In the genomic region with DNA sequence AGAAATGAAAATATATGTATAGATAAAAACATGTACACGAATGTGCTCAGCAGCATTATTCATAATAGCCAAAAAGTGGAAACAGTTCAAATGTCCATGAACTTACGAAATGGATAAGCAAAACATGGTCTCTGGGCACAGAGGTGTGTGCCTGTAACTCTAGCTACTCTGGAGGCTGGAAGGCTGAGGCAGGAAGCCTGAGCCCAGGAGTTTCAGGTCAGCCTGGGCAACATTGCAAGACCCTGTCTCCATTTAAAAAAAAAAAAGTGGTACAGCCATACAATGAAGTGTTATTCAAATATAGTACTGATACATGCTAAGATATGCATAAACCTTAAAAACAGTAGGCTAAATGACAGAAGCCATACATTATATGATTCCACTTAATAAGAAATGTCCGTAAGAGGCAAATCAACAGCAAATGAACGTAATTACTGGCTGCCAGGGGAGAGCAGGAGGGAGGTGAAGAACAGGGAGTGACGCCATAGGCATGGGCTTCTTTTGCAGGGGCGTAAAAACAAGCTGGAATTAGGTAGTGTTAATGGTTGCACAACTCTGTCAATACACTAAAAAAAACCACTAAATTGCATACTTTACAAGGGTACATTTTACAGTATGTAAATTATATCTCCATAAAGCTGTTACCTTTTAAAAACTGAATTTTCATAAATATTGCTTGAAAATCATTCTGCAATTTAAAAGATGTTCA, we compare ENCODE assay signal across 27 cellular contexts.
DNase-seq lines count a peak whose midpoint lies in the region; ATAC-seq and TF ChIP-seq lines count a peak whose summit lies in the region.
"Had no signal": no experiment of that assay in that cellular context is flagged by ENCODE, and none has a peak within 500 bp of the region (broad histone marks: within the 10 kb centered on the region; RNA-seq: fewer than 3 reads in every experiment).

No MANE protein-coding gene starts in this region.

- H3K9me2 ChIP-seq in SK-N-SH: no peaks in the 10 kb centered on the region

- no peak overlapping the region for H2AFZ ChIP-seq in SK-N-SH (ENCODE audit: low read depth)

- no peak overlapping the region for H3K4me2 ChIP-seq in SK-N-SH

- H3F3A ChIP-seq in SK-N-SH (replicated peaks; ENCODE audit: insufficient read depth): peaks cover 26% of the 10 kb centered on the region

- intact Hi-C loops in right cardiac atrium (cut with DNase I): no loop called here

- TF ChIP-seq RAD21 in SK-N-SH (IDR thresholded peaks at IDR 0.05; ENCODE audit: low read length): no peak

- no peak for TF ChIP-seq EP300 in SK-N-SH (IDR thresholded peaks at IDR 0.05; ENCODE audit: borderline replicate concordance in 1 of 2, low read depth in 1 of 2, low read length in 1 of 2)

- no peak overlapping the region for H3K27ac ChIP-seq in SK-N-SH (ENCODE audit: low read depth in 2 of 2, low read length in 1 of 2)
- peak overlapping the region; percentile 69 for H3K27ac ChIP-seq in RWPE2 (ENCODE audit: poor library complexity, severe bottlenecking)
- peak overlapping the region; percentile 81 for H3K27ac ChIP-seq in epithelial cell of prostate
- H3K27ac ChIP-seq in right cardiac atrium (ENCODE audit: low read length): no peak overlapping the region
- H3K27ac ChIP-seq: brain microvascular endothelial cell, dorsolateral prefrontal cortex, gastroesophageal sphincter, pancreas had no signal

- H3K36me3 ChIP-seq in SK-N-SH (replicated peaks in 1 of 2; ENCODE audit: control insufficient read depth in 1 of 2, insufficient read depth in 2 of 2, low read length in 1 of 2): peaks cover 12 to 36% of the 10 kb centered on the region in 2 experiments
- H3K36me3 ChIP-seq in RWPE2 (ENCODE audit: low read depth): peaks cover 16% of the 10 kb centered on the region
- H3K36me3 ChIP-seq: brain microvascular endothelial cell, gastroesophageal sphincter, pancreas had no signal

- TF ChIP-seq CTCF in SK-N-SH (IDR thresholded peaks at IDR 0.05) (no peak), RWPE2 (IDR thresholded peaks at IDR 0.05; ENCODE audit: poor library complexity, severe bottlenecking) (no peak)

- POLR2A ChIA-PET in SK-N-SH (lab: Yijun Ruan, JAX): no interaction called here

- no peak for ATAC-seq in SK-N-SH treated with all-trans-retinoic acid at 6 μM for 48 hours
- no peak for ATAC-seq in RWPE2 (ENCODE audit: low read depth)
- ATAC-seq in HG03432 (IDR thresholded peaks at IDR 0.05; ENCODE audit: unreplicated experiment): no peak
- ATAC-seq in right cardiac atrium: no peak
- ATAC-seq in GM19463 (IDR thresholded peaks at IDR 0.05; ENCODE audit: unreplicated experiment): no peak
- ATAC-seq: activated CD4-positive, alpha-beta T cell treated with anti-CD3 and anti-CD28 coated beads for 36 hours; gastroesophageal sphincter; HCT116; left cardiac atrium; pancreas; stimulated activated effector memory CD8-positive, alpha-beta T cell treated with anti-CD3 and anti-CD28 coated beads, Interleukin-12 subunit alpha, Interleukin-12 subunit beta, amount 100 ng/mL, for 72 hours had no signal

- CTCF ChIA-PET in SK-N-SH (lab: Yijun Ruan, JAX): interaction anchor here (1.0 to 1.6 kb wide), 4 partner anchors 359 to 709 kb away, joined by 3 to 5 read pairs (median 3); partner anchors contain the start of gene KANSL1

- H3K9ac ChIP-seq in SK-N-SH: no peak overlapping the region

- H3K9me3 ChIP-seq in SK-N-SH: no peaks in the 10 kb centered on the region
- H3K9me3 ChIP-seq in RWPE2 (ENCODE audit: severe bottlenecking): no peaks in the 10 kb centered on the region
- no peaks in the 10 kb centered on the region for H3K9me3 ChIP-seq in right cardiac atrium (ENCODE audit: control insufficient read depth, low read length)
- H3K9me3 ChIP-seq: gastroesophageal sphincter, pancreas had no signal

- H3K79me2 ChIP-seq in SK-N-SH (ENCODE audit: insufficient read depth): peaks cover 96% of the 10 kb centered on the region

- WGBS in SK-N-SH (ENCODE audit: low lambda C conversion rate): 96% methylated on average over 6 of the region's 6 CpGs
- WGBS in right cardiac atrium: 88% methylated on average over 6 of the region's 6 CpGs

- DNase-seq in SK-N-SH (no peak), RWPE2 (ENCODE audit: low spot score) (no peak), epithelial cell of prostate (ENCODE audit: low read depth, low spot score) (no peak), superior temporal gyrus (ENCODE audit: extremely low spot score) (peak; percentile 9), right cardiac atrium (no peak)
- DNase-seq: 8988T; activated CD4-positive, alpha-beta T cell treated with anti-CD3 and anti-CD28 coated beads for 36 hours; activated CD8-positive, alpha-beta memory T cell treated with anti-CD3 and anti-CD28 coated beads for 24 hours; activated T-cell treated with anti-CD3 and anti-CD28 coated beads for 4 hours; amniotic stem cell; brain microvascular endothelial cell; CD4-positive, alpha-beta T cell; dorsolateral prefrontal cortex; left cardiac atrium; NCI-H1105; NCI-H187; NCI-H2171 treated with DMSO at 0.1 percent for 48 hours; NCI-H524 treated with DMSO at 0.1 percent for 48 hours; OCI-M1; pancreas had no signal

- H3K4me1 ChIP-seq in SK-N-SH (ENCODE audit: control insufficient read depth in 1 of 2, insufficient read depth in 2 of 2, low read depth in 1 of 2, low read length in 1 of 2): peaks cover 4 to 8% of the 10 kb centered on the region in 2 experiments; a peak in 3 of 4 replicates
- peaks cover 28% of the 10 kb centered on the region for H3K4me1 ChIP-seq in RWPE2 (ENCODE audit: insufficient read depth, poor library complexity, severe bottlenecking)
- no peaks in the 10 kb centered on the region for H3K4me1 ChIP-seq in right cardiac atrium (ENCODE audit: control insufficient read depth, insufficient read depth, low read length)
- H3K4me1 ChIP-seq: pancreas had no signal

- H3K27me3 ChIP-seq in SK-N-SH (ENCODE audit: insufficient read depth): no peaks in the 10 kb centered on the region
- H3K27me3 ChIP-seq in RWPE2 (ENCODE audit: insufficient read depth, poor library complexity, severe bottlenecking): no peaks in the 10 kb centered on the region
- no peaks in the 10 kb centered on the region for H3K27me3 ChIP-seq in right cardiac atrium (ENCODE audit: control insufficient read depth, insufficient read depth)
- H3K27me3 ChIP-seq: brain microvascular endothelial cell, dorsolateral prefrontal cortex, gastroesophageal sphincter, pancreas had no signal

- H4K20me1 ChIP-seq in SK-N-SH (ENCODE audit: insufficient read depth): peaks cover 53% of the 10 kb centered on the region

- H3K4me3 ChIP-seq in SK-N-SH (ENCODE audit: low read depth in 2 of 2, low read length in 1 of 2) (no peak overlapping the region), RWPE2 (ENCODE audit: severe bottlenecking) (no peak overlapping the region), right cardiac atrium (ENCODE audit: low read length) (no peak overlapping the region)
- H3K4me3 ChIP-seq: dorsolateral prefrontal cortex, gastroesophageal sphincter, lung, pancreas had no signal

TF ChIP-seq in SK-N-SH, 30 proteins besides CTCF, POLR2A, EP300 and RAD21:
- TF ChIP-seq MXI1 (IDR thresholded peaks at IDR 0.05; ENCODE audit: low read depth, low read length): no peak
- TF ChIP-seq TAF1 (IDR thresholded peaks at IDR 0.05; ENCODE audit: borderline replicate concordance, low read depth, low read length): no peak
- 0 out of 2 replicates have a peak, but pooled peaks have one; percentile 10 for TF ChIP-seq SMC3 (IDR thresholded peaks at IDR 0.05; ENCODE audit: low read depth, low read length)
- TF ChIP-seq FOXJ3 (CRISPR knock-in tag; IDR thresholded peaks at IDR 0.05): no peak

TF ChIP-seq in SK-N-SH treated with all-trans-retinoic acid at 6 μM for 48 hours, 23 proteins besides CTCF, POLR2A, EP300 and RAD21:
- TF ChIP-seq POU6F1 (CRISPR knock-in tag; IDR thresholded peaks at IDR 0.05; ENCODE audit: borderline replicate concordance, low read depth) (no peak), ZFP3 (CRISPR knock-in tag; IDR thresholded peaks at IDR 0.05) (no peak)

Comparison
In these comparisons a context has a peak if more than half of its experiments do, and no peak if none do; other contexts are left out.
1. H3K27ac ChIP-seq: peak in RWPE2 (single experiment) and epithelial cell of prostate (single experiment); none in SK-N-SH (0 of 2) and right cardiac atrium (single experiment).